7 cellular contexts compared by ENCODE assay signal in genomic region chr10:119306514-119306951, GRCh38.
A peak's percentile ranks its signal among the peaks of the same experiment; 100 is the strongest.
DNase-seq lines count a peak whose midpoint lies in the region; ATAC-seq and TF ChIP-seq lines count a peak whose summit lies in the region.

No MANE protein-coding gene starts in this region.

- H3K27ac ChIP-seq in RWPE1: peak overlapping the region; percentile 93

- 0 out of 2 replicates have a peak, but pooled peaks have one; percentile 19 for TF ChIP-seq CTCF in RWPE1 (conservative IDR thresholded peaks at IDR 0.05; ENCODE audit: low read depth)

- CTCF ChIA-PET in RWPE1 (lab: Yijun Ruan, JAX): interaction anchor here (1.0 to 1.3 kb wide), 2 partner anchors 99 to 174 kb away, joined by 3 to 5 read pairs; partner anchors contain the start of gene GRK5

- POLR2A ChIA-PET in RWPE1 (lab: Yijun Ruan, JAX; ENCODE audit: low non-redundant PET): no interaction called here

- DNase-seq in RWPE1 (ENCODE audit: low spot score) (peak; percentile 63), lung microvascular endothelial cell (ENCODE audit: low read depth in 2 of 2) (peak; percentile 46 to 82), NCI-H774 (lab: John Stamatoyannopoulos, UW) (no peak)
- DNase-seq in activated naive CD4-positive, alpha-beta T cell treated with Interleukin-2 at 50 U/mL for 16 hours: peak; percentile 66
- DNase-seq in stimulated activated naive CD8-positive, alpha-beta T cell treated with anti-CD3 and anti-CD28 coated beads, Interleukin-15, Interleukin-2, amounts not matched to agents 100 U/mL and 50 U/mL, for 24 hours: peak; percentile 75

- peak; percentile 74 for ATAC-seq in GM18868 (IDR thresholded peaks at IDR 0.05; ENCODE audit: unreplicated experiment)
- peak; percentile 44 for ATAC-seq in HG02970 (IDR thresholded peaks at IDR 0.05; ENCODE audit: low FRiP score, unreplicated experiment)
- peak; percentile 78 for ATAC-seq in stimulated activated naive CD8-positive, alpha-beta T cell treated with anti-CD3 and anti-CD28 coated beads, Interleukin-15, Interleukin-2, amounts not matched to agents 100 U/mL and 50 U/mL, for 24 hours
